Comparison of ENCODE assay signal across 1 cellular context in the genomic region with DNA sequence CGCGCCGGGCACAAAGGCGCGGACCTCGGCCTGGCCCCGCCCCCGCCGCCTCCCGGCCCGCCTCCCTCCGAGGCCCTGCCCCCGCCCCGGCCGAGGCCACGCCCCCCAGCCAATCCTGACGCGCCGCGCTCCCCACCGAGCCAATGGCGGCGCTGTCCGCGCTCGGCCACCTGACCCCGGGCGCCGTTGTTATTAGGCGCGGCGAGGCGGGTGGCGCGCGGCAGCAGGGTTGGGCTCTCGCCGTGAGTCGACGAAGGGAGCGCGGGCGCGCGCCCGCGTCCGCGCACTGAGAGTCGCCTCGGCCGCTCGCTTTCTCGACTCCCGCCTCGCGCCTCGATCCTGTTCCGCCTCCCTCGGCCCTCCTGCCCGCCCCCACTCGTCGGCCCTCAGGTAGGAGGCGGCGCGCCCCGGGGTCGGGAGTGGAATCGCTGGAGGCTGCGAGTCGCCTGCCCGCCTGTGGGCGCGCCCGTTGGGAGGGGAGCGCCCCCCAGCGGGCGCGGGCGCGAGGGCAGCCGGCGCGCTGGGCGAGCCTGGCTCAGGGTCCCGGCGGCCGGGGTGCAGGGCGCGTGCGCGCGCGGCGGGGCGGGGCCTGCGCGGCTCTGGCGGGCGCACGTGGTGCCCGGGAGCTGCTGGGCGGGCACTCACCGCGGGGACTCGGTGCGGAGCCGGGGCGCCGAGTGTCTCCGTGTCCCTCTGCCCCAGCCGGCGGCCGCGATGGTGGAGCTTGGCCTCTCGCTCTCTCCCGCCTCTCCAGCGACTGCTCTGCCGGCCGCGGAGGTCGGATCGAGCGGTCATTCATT.
TF ChIP-seq lines count a peak whose summit lies in the region.

No MANE protein-coding gene starts in this region.

TF ChIP-seq in K562, 482 proteins besides CTCF, POLR2A, EP300 and RAD21 (continued from another document and continues in another):
- TF ChIP-seq, protein P1, sequence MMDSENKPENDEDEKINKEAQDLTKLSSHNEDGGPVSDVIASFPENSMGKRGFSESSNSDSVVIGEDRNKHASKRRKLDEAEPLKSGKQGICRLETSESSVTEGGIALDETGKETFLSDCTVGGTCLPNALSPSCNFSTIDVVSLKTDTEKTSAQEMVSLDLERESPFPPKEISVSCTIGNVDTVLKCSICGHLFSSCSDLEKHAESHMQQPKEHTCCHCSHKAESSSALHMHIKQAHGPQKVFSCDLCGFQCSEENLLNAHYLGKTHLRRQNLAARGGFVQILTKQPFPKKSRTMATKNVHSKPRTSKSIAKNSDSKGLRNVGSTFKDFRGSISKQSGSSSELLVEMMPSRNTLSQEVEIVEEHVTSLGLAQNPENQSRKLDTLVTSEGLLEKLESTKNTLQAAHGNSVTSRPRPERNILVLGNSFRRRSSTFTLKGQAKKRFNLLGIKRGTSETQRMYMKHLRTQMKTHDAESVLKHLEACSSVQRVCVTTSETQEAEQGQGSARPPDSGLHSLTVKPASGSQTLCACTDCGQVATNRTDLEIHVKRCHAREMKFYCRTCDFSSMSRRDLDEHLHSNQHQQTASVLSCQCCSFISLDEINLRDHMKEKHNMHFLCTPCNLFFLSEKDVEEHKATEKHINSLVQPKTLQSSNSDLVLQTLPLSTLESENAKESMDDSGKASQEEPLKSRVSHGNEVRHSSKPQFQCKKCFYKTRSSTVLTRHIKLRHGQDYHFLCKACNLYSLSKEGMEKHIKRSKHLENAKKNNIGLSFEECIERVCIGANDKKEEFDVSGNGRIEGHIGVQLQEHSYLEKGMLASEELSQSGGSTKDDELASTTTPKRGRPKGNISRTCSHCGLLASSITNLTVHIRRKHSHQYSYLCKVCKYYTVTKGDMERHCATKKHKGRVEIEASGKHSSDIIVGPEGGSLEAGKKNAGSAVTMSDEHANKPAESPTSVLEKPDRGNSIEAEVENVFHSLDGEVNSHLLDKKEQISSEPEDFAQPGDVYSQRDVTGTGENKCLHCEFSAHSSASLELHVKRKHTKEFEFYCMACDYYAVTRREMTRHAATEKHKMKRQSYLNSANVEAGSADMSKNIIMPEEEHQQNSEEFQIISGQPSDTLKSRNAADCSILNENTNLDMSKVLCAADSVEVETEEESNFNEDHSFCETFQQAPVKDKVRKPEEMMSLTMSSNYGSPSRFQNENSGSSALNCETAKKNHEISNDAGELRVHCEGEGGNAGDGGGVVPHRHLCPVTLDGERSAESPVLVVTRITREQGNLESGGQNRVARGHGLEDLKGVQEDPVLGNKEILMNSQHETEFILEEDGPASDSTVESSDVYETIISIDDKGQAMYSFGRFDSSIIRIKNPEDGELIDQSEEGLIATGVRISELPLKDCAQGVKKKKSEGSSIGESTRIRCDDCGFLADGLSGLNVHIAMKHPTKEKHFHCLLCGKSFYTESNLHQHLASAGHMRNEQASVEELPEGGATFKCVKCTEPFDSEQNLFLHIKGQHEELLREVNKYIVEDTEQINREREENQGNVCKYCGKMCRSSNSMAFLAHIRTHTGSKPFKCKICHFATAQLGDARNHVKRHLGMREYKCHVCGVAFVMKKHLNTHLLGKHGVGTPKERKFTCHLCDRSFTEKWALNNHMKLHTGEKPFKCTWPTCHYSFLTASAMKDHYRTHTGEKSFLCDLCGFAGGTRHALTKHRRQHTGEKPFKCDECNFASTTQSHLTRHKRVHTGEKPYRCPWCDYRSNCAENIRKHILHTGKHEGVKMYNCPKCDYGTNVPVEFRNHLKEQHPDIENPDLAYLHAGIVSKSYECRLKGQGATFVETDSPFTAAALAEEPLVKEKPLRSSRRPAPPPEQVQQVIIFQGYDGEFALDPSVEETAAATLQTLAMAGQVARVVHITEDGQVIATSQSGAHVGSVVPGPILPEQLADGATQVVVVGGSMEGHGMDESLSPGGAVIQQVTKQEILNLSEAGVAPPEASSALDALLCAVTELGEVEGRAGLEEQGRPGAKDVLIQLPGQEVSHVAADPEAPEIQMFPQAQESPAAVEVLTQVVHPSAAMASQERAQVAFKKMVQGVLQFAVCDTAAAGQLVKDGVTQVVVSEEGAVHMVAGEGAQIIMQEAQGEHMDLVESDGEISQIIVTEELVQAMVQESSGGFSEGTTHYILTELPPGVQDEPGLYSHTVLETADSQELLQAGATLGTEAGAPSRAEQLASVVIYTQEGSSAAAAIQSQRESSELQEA (IDR thresholded peaks at IDR 0.05; ENCODE audit: low read depth), result no peak
- TF ChIP-seq TBP (optimal IDR thresholded peaks at IDR 0.05; ENCODE audit: low read depth, low read length) (peak; percentile 2), ETS1 (conservative IDR thresholded peaks at IDR 0.05; ENCODE audit: control insufficient read depth, low read depth, low read length) (no peak), ZKSCAN1 (IDR thresholded peaks at IDR 0.05; ENCODE audit: low read depth, low read length) (no peak), BDP1 (IDR thresholded peaks at IDR 0.05; ENCODE audit: insufficient read depth, insufficient read length) (no peak), LARP7 (IDR thresholded peaks at IDR 0.05) (no peak), FOXM1 (IDR thresholded peaks at IDR 0.05; ENCODE audit: low read depth) (no peak), FOXM1 (CRISPR knock-in tag; IDR thresholded peaks at IDR 0.05; ENCODE audit: low read depth) (no peak), NR2C2 (CRISPR knock-in tag; IDR thresholded peaks at IDR 0.05) (no peak), NR2C2 (tag; IDR thresholded peaks at IDR 0.05) (peak; percentile 53; the same call in 1 of the 2 replicates), SREBF1 (IDR thresholded peaks at IDR 0.05; ENCODE audit: borderline replicate concordance, low read depth, low read length) (no peak), ZNF609 (CRISPR knock-in tag; IDR thresholded peaks at IDR 0.05; ENCODE audit: borderline replicate concordance) (no peak), SIX5 (IDR thresholded peaks at IDR 0.05; ENCODE audit: borderline replicate concordance in 1 of 2, insufficient read depth in 1 of 2, low read depth in 1 of 2, low read length in 2 of 2) (no peak), ILF3 (IDR thresholded peaks at IDR 0.05; ENCODE audit: borderline replicate concordance) (no peak), PRMT5 (CRISPR knock-in tag; IDR thresholded peaks at IDR 0.05) (no peak), PHF21A (IDR thresholded peaks at IDR 0.05; ENCODE audit: borderline replicate concordance, low read depth) (peak; percentile 45; the same call in 1 of the 2 replicates), TAF9B (IDR thresholded peaks at IDR 0.05; ENCODE audit: partially characterized antibody) (no peak), ZNF12 (CRISPR knock-in tag; IDR thresholded peaks at IDR 0.05) (no peak), ELF1 (tag; IDR thresholded peaks at IDR 0.05) (no peak), ZNF586 (CRISPR knock-in tag; conservative IDR thresholded peaks at IDR 0.05) (no peak), MCM2 (IDR thresholded peaks at IDR 0.05; ENCODE audit: low read depth) (no peak), CTCFL (IDR thresholded peaks at IDR 0.05; ENCODE audit: borderline replicate concordance, insufficient read depth, low read depth, low read length, poor library complexity, severe bottlenecking) (peak; percentile 79), PATZ1 (CRISPR knock-in tag; IDR thresholded peaks at IDR 0.05; ENCODE audit: borderline replicate concordance) (no peak), XRCC4 (IDR thresholded peaks at IDR 0.05; ENCODE audit: extremely low read depth, insufficient read depth, insufficient read length) (no peak), MEF2D (tag; conservative IDR thresholded peaks at IDR 0.05; ENCODE audit: low read depth) (no peak), RBM17 (IDR thresholded peaks at IDR 0.05; ENCODE audit: borderline replicate concordance, low read depth, low read length) (no peak), ZNF217 (CRISPR knock-in tag; IDR thresholded peaks at IDR 0.05) (no peak), U2AF2 (optimal IDR thresholded peaks at IDR 0.05; ENCODE audit: low read depth, low read length) (no peak), GATAD2A (IDR thresholded peaks at IDR 0.05) (no peak), KDM1A (IDR thresholded peaks at IDR 0.05) (no peak)
- TF ChIP-seq, protein P2, sequence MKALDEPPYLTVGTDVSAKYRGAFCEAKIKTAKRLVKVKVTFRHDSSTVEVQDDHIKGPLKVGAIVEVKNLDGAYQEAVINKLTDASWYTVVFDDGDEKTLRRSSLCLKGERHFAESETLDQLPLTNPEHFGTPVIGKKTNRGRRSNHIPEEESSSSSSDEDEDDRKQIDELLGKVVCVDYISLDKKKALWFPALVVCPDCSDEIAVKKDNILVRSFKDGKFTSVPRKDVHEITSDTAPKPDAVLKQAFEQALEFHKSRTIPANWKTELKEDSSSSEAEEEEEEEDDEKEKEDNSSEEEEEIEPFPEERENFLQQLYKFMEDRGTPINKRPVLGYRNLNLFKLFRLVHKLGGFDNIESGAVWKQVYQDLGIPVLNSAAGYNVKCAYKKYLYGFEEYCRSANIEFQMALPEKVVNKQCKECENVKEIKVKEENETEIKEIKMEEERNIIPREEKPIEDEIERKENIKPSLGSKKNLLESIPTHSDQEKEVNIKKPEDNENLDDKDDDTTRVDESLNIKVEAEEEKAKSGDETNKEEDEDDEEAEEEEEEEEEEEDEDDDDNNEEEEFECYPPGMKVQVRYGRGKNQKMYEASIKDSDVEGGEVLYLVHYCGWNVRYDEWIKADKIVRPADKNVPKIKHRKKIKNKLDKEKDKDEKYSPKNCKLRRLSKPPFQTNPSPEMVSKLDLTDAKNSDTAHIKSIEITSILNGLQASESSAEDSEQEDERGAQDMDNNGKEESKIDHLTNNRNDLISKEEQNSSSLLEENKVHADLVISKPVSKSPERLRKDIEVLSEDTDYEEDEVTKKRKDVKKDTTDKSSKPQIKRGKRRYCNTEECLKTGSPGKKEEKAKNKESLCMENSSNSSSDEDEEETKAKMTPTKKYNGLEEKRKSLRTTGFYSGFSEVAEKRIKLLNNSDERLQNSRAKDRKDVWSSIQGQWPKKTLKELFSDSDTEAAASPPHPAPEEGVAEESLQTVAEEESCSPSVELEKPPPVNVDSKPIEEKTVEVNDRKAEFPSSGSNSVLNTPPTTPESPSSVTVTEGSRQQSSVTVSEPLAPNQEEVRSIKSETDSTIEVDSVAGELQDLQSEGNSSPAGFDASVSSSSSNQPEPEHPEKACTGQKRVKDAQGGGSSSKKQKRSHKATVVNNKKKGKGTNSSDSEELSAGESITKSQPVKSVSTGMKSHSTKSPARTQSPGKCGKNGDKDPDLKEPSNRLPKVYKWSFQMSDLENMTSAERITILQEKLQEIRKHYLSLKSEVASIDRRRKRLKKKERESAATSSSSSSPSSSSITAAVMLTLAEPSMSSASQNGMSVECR (CRISPR knock-in tag; IDR thresholded peaks at IDR 0.05), result no peak
